ENCODE assay signal across 8 cellular contexts in the genomic region with DNA sequence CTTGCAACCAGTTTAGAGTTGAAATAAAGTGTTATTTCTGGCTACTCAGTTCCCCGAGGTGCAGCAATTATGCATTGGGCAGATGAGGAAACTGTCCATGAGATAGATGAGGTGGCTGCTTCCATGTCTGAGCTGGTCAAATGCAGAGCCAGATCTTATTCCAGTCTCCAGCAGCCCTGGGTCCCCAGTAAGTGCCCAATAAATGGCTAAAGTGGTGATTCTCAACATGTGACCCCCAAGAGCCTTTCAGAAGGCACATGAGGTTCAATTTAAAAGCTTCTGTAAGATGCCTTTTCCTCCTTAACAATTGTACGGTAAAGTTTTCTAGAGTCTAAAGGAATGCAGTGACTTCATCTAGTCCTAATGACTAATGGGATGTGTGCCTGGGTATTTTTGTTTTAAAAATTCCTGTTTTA. TPM values are rescaled to one million over a fixed set of nuclear protein-coding genes. Genes with fewer than 3 reads are reported as not detected.
DNase-seq lines count a peak whose midpoint lies in the region; ATAC-seq and TF ChIP-seq lines count a peak whose summit lies in the region.

No MANE protein-coding gene starts in this region.

- no peak for TF ChIP-seq CTCF in ascending aorta (IDR thresholded peaks at IDR 0.05)

- DNase-seq in Daoy (ENCODE audit: low read depth) = peak; percentile 42
- no peak for DNase-seq in ascending aorta (ENCODE audit: low spot score in 2 of 2)
- no peak for DNase-seq in effector memory CD8-positive, alpha-beta T cell
- no peak for DNase-seq in DMS153 treated with DMSO at 0.1 percent for 48 hours (lab: John Stamatoyannopoulos, UW; ENCODE audit: unreplicated experiment)
- DNase-seq in GDM1 (lab: John Stamatoyannopoulos, UW) = no peak
- no peak for DNase-seq in activated CD4-positive, CD25-positive, alpha-beta regulatory T cell (lab: John Stamatoyannopoulos, UW)

- no peaks in the 10 kb centered on the region for H3K9me3 Mint-ChIP-seq in effector memory CD8-positive, alpha-beta T cell

- no peaks in the 10 kb centered on the region for H3K27me3 Mint-ChIP-seq in effector memory CD8-positive, alpha-beta T cell

- peaks cover 6% of the 10 kb centered on the region for H3K36me3 Mint-ChIP-seq in effector memory CD8-positive, alpha-beta T cell (ENCODE audit: insufficient read depth)

- no peak overlapping the region for H3K4me3 Mint-ChIP-seq in effector memory CD8-positive, alpha-beta T cell

- peak overlapping the region; percentile 86 to 89 for H3K27ac ChIP-seq in ascending aorta
- H3K27ac ChIP-seq in muscle layer of duodenum (ENCODE audit: low read length) = peak overlapping the region; percentile 80

- H3K4me3 ChIP-seq in ascending aorta (peak overlapping the region in 1 of 2 donors; percentile 9), muscle layer of duodenum (ENCODE audit: low read depth in 1 of 2, low read length in 2 of 2) (peak overlapping the region in 1 of 2 donors; percentile 15)

- no peaks in the 10 kb centered on the region for H3K9me3 ChIP-seq in ascending aorta
- H3K9me3 ChIP-seq in muscle layer of duodenum (ENCODE audit: control insufficient read depth in 1 of 2, low read length in 2 of 2) = no peaks in the 10 kb centered on the region

- intact Hi-C loops in ascending aorta (cut with DNase I) = loop anchor here (1.0 to 2.0 kb wide), 6 partner anchors 22 to 294 kb away; partner anchors contain the start of genes G3BP1 and SLC36A1

- ATAC-seq in HG02763 (IDR thresholded peaks at IDR 0.05; ENCODE audit: unreplicated experiment) = peak; percentile 13
- no peak for ATAC-seq in effector memory CD8-positive, alpha-beta T cell (replicated peaks)

- H3K27me3 ChIP-seq in ascending aorta = no peaks in the 10 kb centered on the region
- no peaks in the 10 kb centered on the region for H3K27me3 ChIP-seq in muscle layer of duodenum (ENCODE audit: low read depth, low read length)

- no peak overlapping the region for H3K27ac Mint-ChIP-seq in effector memory CD8-positive, alpha-beta T cell

- H3K4me1 ChIP-seq in ascending aorta (peaks cover 4 to 38% of the 10 kb centered on the region in 2 donors), muscle layer of duodenum (ENCODE audit: control insufficient read depth in 1 of 2, insufficient read depth in 2 of 2, low read length in 2 of 2) (peaks cover 15 to 18% of the 10 kb centered on the region in 2 donors)

- peaks cover 5 to 14% of the 10 kb centered on the region in 2 donors for H3K36me3 ChIP-seq in ascending aorta
- H3K36me3 ChIP-seq in muscle layer of duodenum (ENCODE audit: control insufficient read depth in 1 of 2, insufficient read depth in 2 of 2, low read length in 2 of 2) = peaks cover 18 to 20% of the 10 kb centered on the region in 2 donors

- peaks cover 25 to 33% of the 10 kb centered on the region in 2 donors for H3K4me1 Mint-ChIP-seq in effector memory CD8-positive, alpha-beta T cell (ENCODE audit: low read depth in 2 of 2)

RNA-seq across cellular contexts. Expression of gene ATOX1, which starts 17.5 kb away (rescaled TPM):
- 96.9 and 105 TPM in 2 replicates for total RNA-seq in Daoy (2014; rRNA removed; shearing (Covaris generic))
- 179 TPM for total RNA-seq in ascending aorta

RNA-seq across cellular contexts. Expression of gene G3BP1, which starts 30.8 kb away (rescaled TPM):
- total RNA-seq in Daoy (2014; rRNA removed; shearing (Covaris generic)) = 307 and 350 TPM in 2 replicates
- 138 TPM for total RNA-seq in ascending aorta

RNA-seq across cellular contexts. Expression of gene SPARC, which starts 54.3 kb away (rescaled TPM):
- 364 and 386 TPM in 2 replicates for total RNA-seq in Daoy (2014; rRNA removed; shearing (Covaris generic))
- total RNA-seq in ascending aorta = 935 TPM
